In genomic region chr15:96325579-96326331, GRCh38 we compare ENCODE assay signal across 8 cellular contexts. TPM values are rescaled to one million over a fixed set of nuclear protein-coding genes. Genes with fewer than 3 reads are reported as not detected.
DNase-seq lines count a peak whose midpoint lies in the region; ATAC-seq and TF ChIP-seq lines count a peak whose summit lies in the region.

No MANE protein-coding gene starts in this region.

- peaks cover 31% of the 10 kb centered on the region for H3K4me1 Mint-ChIP-seq in endothelial cell (ENCODE audit: unreplicated experiment)

- H3K9me3 ChIP-seq in neuron (ENCODE audit: low read length): peaks cover 6% of the 10 kb centered on the region

- H2AFZ ChIP-seq in neuron (ENCODE audit: low read depth, low read length): no peak overlapping the region

- H3K4me1 ChIP-seq in neuron (ENCODE audit: insufficient read depth, low read length): peaks cover 45% of the 10 kb centered on the region

- H3K36me3 Mint-ChIP-seq in endothelial cell (ENCODE audit: low read depth, unreplicated experiment): no peaks in the 10 kb centered on the region

- H3K36me3 ChIP-seq in neuron (ENCODE audit: insufficient read depth, low read length): peaks cover 11% of the 10 kb centered on the region

- H3K27me3 Mint-ChIP-seq in endothelial cell (ENCODE audit: unreplicated experiment): peaks cover 33% of the 10 kb centered on the region

- peak overlapping the region; percentile 91 for H3K4me3 Mint-ChIP-seq in endothelial cell (ENCODE audit: unreplicated experiment)

- DNase-seq in AG10803 (ENCODE audit: low read depth) (no peak), NB4 (ENCODE audit: low read depth) (peak; percentile 54), endothelial cell (ENCODE audit: low spot score) (no peak), omental fat pad (ENCODE audit: low spot score) (no peak), medulla oblongata (ENCODE audit: extremely low spot score) (no peak)
- DNase-seq in activated naive CD4-positive, alpha-beta T cell (lab: John Stamatoyannopoulos, UW): no peak

- H3K27me3 ChIP-seq in neuron (ENCODE audit: insufficient read depth, low read length): no peaks in the 10 kb centered on the region

- H3K4me3 ChIP-seq in AG10803 (ENCODE audit: low read length) (peak overlapping the region; percentile 83), NB4 (ENCODE audit: low read depth, low read length) (peak overlapping the region; percentile 84), neuron (ENCODE audit: low read length) (peak overlapping the region; percentile 99)

- H3K9me3 Mint-ChIP-seq in endothelial cell (ENCODE audit: unreplicated experiment): no peaks in the 10 kb centered on the region

- H3K27ac Mint-ChIP-seq in endothelial cell (ENCODE audit: unreplicated experiment): no peak overlapping the region

- ATAC-seq in GM18520 (IDR thresholded peaks at IDR 0.05; ENCODE audit: unreplicated experiment) (no peak), omental fat pad (ENCODE audit: low FRiP score) (no peak)

- no peak for TF ChIP-seq POLR2A in NB4 (IDR thresholded peaks at IDR 0.05; ENCODE audit: extremely low read depth, insufficient read length)

- TF ChIP-seq CTCF in AG10803 (conservative IDR thresholded peaks at IDR 0.05; ENCODE audit: low read length) (no peak), NB4 (IDR thresholded peaks at IDR 0.05; ENCODE audit: low read depth, low read length) (no peak), endothelial cell (IDR thresholded peaks at IDR 0.05; ENCODE audit: unreplicated experiment) (no peak), omental fat pad (IDR thresholded peaks at IDR 0.05) (no peak)

RNA-seq across cellular contexts. Expression of gene NR2F2, which starts 4.7 kb away (rescaled TPM):
- 15.9 TPM for total RNA-seq in endothelial cell (ENCODE audit: unreplicated experiment)
- 10 to 100 TPM in 3 of 4 donors, 1 to 10 TPM in 1; 8.9 to 41.8 (median 20.1) TPM for total RNA-seq in omental fat pad
